ENCODE assay signal across 11 cellular contexts in genomic region chr7:76974336-76974735, GRCh38. TPM values are rescaled to one million over a fixed set of nuclear protein-coding genes. Genes with fewer than 3 reads are reported as not detected.
"Had no signal": no experiment of that assay in that cellular context is flagged by ENCODE, and none has a peak within 500 bp of the region (broad histone marks: within the 10 kb centered on the region; RNA-seq: fewer than 3 reads in every experiment).

No MANE protein-coding gene starts in this region.

RNA-seq across cellular contexts. Expression of gene SPDYE17, which starts 57.8 kb away (rescaled TPM):
- total RNA-seq: activated B cell treated with CpG ODN at 0.5 μM for 24 hours; activated CD4-positive, alpha-beta memory T cell treated with anti-CD3 and anti-CD28 coated beads, Interleukin-2, amount 10 ng/mL, durations not matched to agents 7 days and 5 days; activated CD4-positive, alpha-beta T cell treated with anti-CD3 and anti-CD28 coated beads, Interleukin-2, amount 10 ng/mL, durations not matched to agents 7 days and 5 days; activated CD8-positive, alpha-beta memory T cell treated with anti-CD3 and anti-CD28 coated beads, Interleukin-2, amount 10 ng/mL, durations not matched to agents 7 days and 5 days; activated CD8-positive, alpha-beta T cell treated with anti-CD3 and anti-CD28 coated beads, Interleukin-2, amount 10 ng/mL, durations not matched to agents 7 days and 5 days; activated naive CD8-positive, alpha-beta T cell treated with anti-CD3 and anti-CD28 coated beads, Interleukin-2, amount 10 ng/mL, durations not matched to agents 7 days and 5 days; activated T-helper 2 cell treated with anti-CD3 and anti-CD28 coated beads, Interferon-gamma antibody, Interleukin-2, Interleukin-4, amounts not matched to agents 10 μg/mL and 5 μg/mL and 100 μg/mL, durations not matched to agents 14 hours and 24 hours and 36 hours; ascending aorta; bronchial epithelial cell; cardiac muscle cell had no signal
- polyA plus RNA-seq: adipose tissue, cardiac muscle cell had no signal
